ENCODE assay signal across 19 cellular contexts in the genomic region with DNA sequence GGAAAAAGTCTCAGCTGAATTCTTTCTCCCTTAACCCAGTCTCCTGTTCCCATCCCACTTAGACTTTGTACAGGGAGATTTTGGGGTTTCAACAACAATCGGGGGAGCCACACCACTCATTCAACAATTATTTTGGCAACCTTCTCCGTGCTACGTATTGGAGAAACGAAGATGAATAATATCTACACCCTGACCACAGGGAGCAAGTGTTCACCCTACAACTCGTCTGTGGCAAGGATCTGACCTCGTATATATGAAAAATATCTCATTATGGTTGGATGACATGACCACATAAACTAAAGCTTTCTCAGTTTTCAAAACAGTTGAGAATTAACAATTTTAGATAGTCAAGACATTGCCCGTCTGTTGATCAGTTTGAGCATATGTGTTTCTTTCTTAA.
DNase-seq lines count a peak whose midpoint lies in the region; ATAC-seq and TF ChIP-seq lines count a peak whose summit lies in the region.
"Had no signal": no experiment of that assay in that cellular context is flagged by ENCODE, and none has a peak within 500 bp of the region (broad histone marks: within the 10 kb centered on the region; RNA-seq: fewer than 3 reads in every experiment).

No MANE protein-coding gene starts in this region.

- no peaks in the 10 kb centered on the region for H3K79me2 ChIP-seq in ACC112 (ENCODE audit: control insufficient read depth, insufficient read depth, low read length, unreplicated experiment)

- H3K4me3 ChIP-seq in ACC112 (ENCODE audit: low read depth, low read length) (no peak overlapping the region), astrocyte of the spinal cord (ENCODE audit: low read depth, low read length) (no peak overlapping the region), coronary artery (no peak overlapping the region)
- H3K4me3 ChIP-seq: PC-9, SJSA1 had no signal

- no peaks in the 10 kb centered on the region for H3K36me3 ChIP-seq in ACC112 (ENCODE audit: insufficient read depth, low read length)
- H3K36me3 ChIP-seq: SJSA1 had no signal

- no peak for ATAC-seq in GM21529 (IDR thresholded peaks at IDR 0.05; ENCODE audit: unreplicated experiment)
- ATAC-seq: HCT116 had no signal

- H3K27me3 ChIP-seq in ACC112 (ENCODE audit: insufficient read depth, low read length): no peaks in the 10 kb centered on the region
- H3K27me3 ChIP-seq: SJSA1 had no signal

- H3K36me3 Mint-ChIP-seq in activated T-helper 1 cell treated with anti-CD3 and anti-CD28 coated beads, Interleukin-12 subunit alpha, Interleukin-12 subunit beta, Interleukin-2, Interleukin-4 antibody, amounts not matched to agents 30 ng/mL and 10 ng/mL and 1 ng/mL, durations not matched to agents 14 hours and 24 hours and 36 hours (ENCODE audit: low read depth): no peaks in the 10 kb centered on the region

- no peaks in the 10 kb centered on the region for H3K4me1 Mint-ChIP-seq in activated T-helper 1 cell treated with anti-CD3 and anti-CD28 coated beads, Interleukin-12 subunit alpha, Interleukin-12 subunit beta, Interleukin-2, Interleukin-4 antibody, amounts not matched to agents 30 ng/mL and 10 ng/mL and 1 ng/mL, durations not matched to agents 14 hours and 24 hours and 36 hours (ENCODE audit: low read depth)

- no peak overlapping the region for H3K27ac Mint-ChIP-seq in activated T-helper 1 cell treated with anti-CD3 and anti-CD28 coated beads, Interleukin-12 subunit alpha, Interleukin-12 subunit beta, Interleukin-2, Interleukin-4 antibody, amounts not matched to agents 30 ng/mL and 10 ng/mL and 1 ng/mL, durations not matched to agents 14 hours and 24 hours and 36 hours

- no peaks in the 10 kb centered on the region for H3K27me3 Mint-ChIP-seq in activated T-helper 1 cell treated with anti-CD3 and anti-CD28 coated beads, Interleukin-12 subunit alpha, Interleukin-12 subunit beta, Interleukin-2, Interleukin-4 antibody, amounts not matched to agents 30 ng/mL and 10 ng/mL and 1 ng/mL, durations not matched to agents 14 hours and 24 hours and 36 hours (ENCODE audit: insufficient read depth)

- in situ Hi-C loops in astrocyte of the spinal cord (cut with HindIII; ENCODE audit: low sequenced_read_pairs): no loop called here

- H2AFZ ChIP-seq in ACC112 (ENCODE audit: low read length, unreplicated experiment): no peak overlapping the region
- H2AFZ ChIP-seq: PC-9 had no signal

- TF ChIP-seq CTCF in astrocyte of the spinal cord (IDR thresholded peaks at IDR 0.05; ENCODE audit: low read depth, low read length) (no peak), coronary artery (IDR thresholded peaks at IDR 0.05) (no peak)

- DNase-seq in HS-5 (ENCODE audit: low read depth): peak; percentile 13
- DNase-seq in astrocyte of the spinal cord (ENCODE audit: low read depth, low spot score): peak; percentile 10
- peak; percentile 85 for DNase-seq in iris pigment epithelial cell (ENCODE audit: low read depth)
- DNase-seq in activated T-helper 1 cell treated with anti-CD3 and anti-CD28 coated beads, Interleukin-12 subunit alpha, Interleukin-12 subunit beta, Interleukin-2, Interleukin-4 antibody, amounts not matched to agents 30 ng/mL and 10 ng/mL and 1 ng/mL, durations not matched to agents 14 hours and 24 hours and 36 hours (ENCODE audit: low spot score): no peak
- DNase-seq in coronary artery (ENCODE audit: low spot score): no peak
- no peak for DNase-seq in GF-D8 (lab: John Stamatoyannopoulos, UW)
- DNase-seq: C1 segment of cervical spinal cord, DMS 273 treated with DMSO at 0.1 percent for 48 hours, KG1, NCI-H1105, NCI-H1694, NCI-H2107, NCI-H2227 treated with DMSO at 0.1 percent for 48 hours, NCI-H524, PC-9 had no signal

- intact Hi-C loops in activated T-helper 1 cell treated with anti-CD3 and anti-CD28 coated beads, Interleukin-12 subunit alpha, Interleukin-12 subunit beta, Interleukin-2, Interleukin-4 antibody, amounts not matched to agents 30 ng/mL and 10 ng/mL and 1 ng/mL, durations not matched to agents 14 hours and 24 hours and 36 hours (cut with micrococcal nuclease): no loop called here

- no peaks in the 10 kb centered on the region for H3K4me1 ChIP-seq in ACC112 (ENCODE audit: control insufficient read depth, insufficient read depth, low read length, unreplicated experiment)
- H3K4me1 ChIP-seq: SJSA1 had no signal

- no peak overlapping the region for H3K4me3 Mint-ChIP-seq in activated T-helper 1 cell treated with anti-CD3 and anti-CD28 coated beads, Interleukin-12 subunit alpha, Interleukin-12 subunit beta, Interleukin-2, Interleukin-4 antibody, amounts not matched to agents 30 ng/mL and 10 ng/mL and 1 ng/mL, durations not matched to agents 14 hours and 24 hours and 36 hours

- H3K27ac ChIP-seq in ACC112 (ENCODE audit: low read depth, low read length) (peak overlapping the region; percentile 33; the same call in 1 of the 2 replicates), coronary artery (no peak overlapping the region)
- H3K27ac ChIP-seq: PC-9, SJSA1 had no signal

- H3K9me3 Mint-ChIP-seq in activated T-helper 1 cell treated with anti-CD3 and anti-CD28 coated beads, Interleukin-12 subunit alpha, Interleukin-12 subunit beta, Interleukin-2, Interleukin-4 antibody, amounts not matched to agents 30 ng/mL and 10 ng/mL and 1 ng/mL, durations not matched to agents 14 hours and 24 hours and 36 hours: no peaks in the 10 kb centered on the region

Comparison
In these comparisons a context has a peak if more than half of its experiments do, and no peak if none do; other contexts are left out.
1. DNase-seq: peak in HS-5 (single experiment), astrocyte of the spinal cord (single experiment) and iris pigment epithelial cell (single experiment); none in activated T-helper 1 cell treated with anti-CD3 and anti-CD28 coated beads, Interleukin-12 subunit alpha, Interleukin-12 subunit beta, Interleukin-2, Interleukin-4 antibody, amounts not matched to agents 30 ng/mL and 10 ng/mL and 1 ng/mL, durations not matched to agents 14 hours and 24 hours and 36 hours (single experiment), coronary artery (single experiment) and GF-D8 (single experiment).